ENCODE assay signal across 20 cellular contexts in genomic region chr1:110779617-110780016, GRCh38.
"Had no signal": no experiment of that assay in that cellular context is flagged by ENCODE, and none has a peak within 500 bp of the region (broad histone marks: within the 10 kb centered on the region; RNA-seq: fewer than 3 reads in every experiment).

No MANE protein-coding gene starts in this region.

- H3K9me3 ChIP-seq: SK-N-SH had no signal

- DNase-seq: Kasumi-1, MM.1S, NCI-H1092 treated with DMSO at 0.1 percent for 48 hours, NCI-H1436, NCI-H187, NCI-H2029, NCI-H2081 treated with DMSO at 0.1 percent for 48 hours, NCI-H2227 treated with DMSO at 0.1 percent for 48 hours, NCI-H524, NCI-H526 treated with DMSO at 0.1 percent for 48 hours, NCI-H774, PC-3, SHP77, SK-N-SH had no signal

- H3K4me3 ChIP-seq: K562 had no signal

- ATAC-seq: K562, Panc1, PC-3 had no signal

- H3K4me3 Mint-ChIP-seq: IgD-negative memory B cell had no signal

- H3K27ac ChIP-seq: HL-60, KMS-11, RWPE1 had no signal

- H3K9me3 Mint-ChIP-seq: IgD-negative memory B cell had no signal

- H3K27ac Mint-ChIP-seq: IgD-negative memory B cell had no signal
